In genomic region chr14:76761198-76761848, GRCh38 we compare ENCODE assay signal across 8 cellular contexts. TPM values are rescaled to one million over a fixed set of nuclear protein-coding genes. Genes with fewer than 3 reads are reported as not detected.
DNase-seq lines count a peak whose midpoint lies in the region; ATAC-seq and TF ChIP-seq lines count a peak whose summit lies in the region.

TSS of gene VASH1 (plus strand) at chr14:76761468. CDS start at chr14:76762822, 1,354 bp downstream.

- H3F3A ChIP-seq in neural cell (ENCODE audit: insufficient read depth, low read length, poor library complexity, severe bottlenecking) = no peaks in the 10 kb centered on the region

- peak within 1 kb of the TSS; percentile 87 for H3K9ac ChIP-seq in neural cell (ENCODE audit: low read length)

- peak; percentile 36 to 38 for TF ChIP-seq POLR2A in gastroesophageal sphincter (IDR thresholded peaks at IDR 0.05)
- TF ChIP-seq POLR2A in suprapubic skin (IDR thresholded peaks at IDR 0.05) = no peak

- H3K27me3 ChIP-seq in Panc1 (ENCODE audit: control insufficient read depth, insufficient read depth, low read length) = no peaks in the 10 kb centered on the region
- H3K27me3 ChIP-seq in gastroesophageal sphincter = no peaks in the 10 kb centered on the region
- no peaks in the 10 kb centered on the region for H3K27me3 ChIP-seq in neural cell (ENCODE audit: insufficient read depth, low read depth, low read length)
- peaks cover 27% of the 10 kb centered on the region for H3K27me3 ChIP-seq in suprapubic skin

- H3K27ac ChIP-seq in Panc1 (ENCODE audit: low read length) = 0 out of 2 replicates have a peak within 1 kb of the TSS, but pooled peaks have one; percentile 23
- H3K27ac ChIP-seq in gastroesophageal sphincter = peak within 1 kb of the TSS in 3 of 4 donors; percentile 81 to 85 (median 84)
- peak within 1 kb of the TSS; percentile 62 for H3K27ac ChIP-seq in neural cell (ENCODE audit: low read length)
- H3K27ac ChIP-seq in suprapubic skin = peak within 1 kb of the TSS; percentile 63

- 0% methylated on average over 4 of the region's 76 CpGs; no CpG with 5 or more reads in 1 of the 2 donors for WGBS in gastroesophageal sphincter (ENCODE audit: low coverage in 1 of 2), 2 donors
- 2% methylated on average over 16 of the region's 76 CpGs for WGBS in suprapubic skin

- no TSS peak for BruUV-seq in Panc1 (replicated peaks; lab: Mats Ljungman, UMichigan)

- H3K79me2 ChIP-seq in neural cell (replicated peaks; ENCODE audit: insufficient read depth, low read length) = peaks cover 31% of the 10 kb centered on the region

- POLR2A ChIA-PET in Panc1 (lab: Charles Lee) = no interaction called here

- intact Hi-C loops in Panc1 (cut with micrococcal nuclease; ENCODE audit: unreplicated experiment) = no loop called here

- CTCF ChIA-PET in Panc1 (lab: Charles Lee) = no interaction called here

- H4K20me1 ChIP-seq in neural cell (ENCODE audit: insufficient read depth) = no peaks in the 10 kb centered on the region

- no peak for TF ChIP-seq RAD21 in neural cell (conservative IDR thresholded peaks at IDR 0.05)

- TF ChIP-seq EP300 in gastroesophageal sphincter (IDR thresholded peaks at IDR 0.05) = no peak
- TF ChIP-seq EP300 in neural cell (conservative IDR thresholded peaks at IDR 0.05; ENCODE audit: poor library complexity, severe bottlenecking) = peak; percentile 20
- TF ChIP-seq EP300 in suprapubic skin (IDR thresholded peaks at IDR 0.05) = no peak

- peak in 11 of 14 donors; percentile 38 to 89 (median 66) for DNase-seq in C1 segment of cervical spinal cord (lab: John Stamatoyannopoulos, UW)
- DNase-seq in Panc1 (ENCODE audit: low read depth, low spot score) = no peak
- DNase-seq in activated naive CD4-positive, alpha-beta T cell treated with anti-CD3 and anti-CD28 coated beads, Interleukin-2, amount 50 U/mL, for 16 hours = peak; percentile 58
- DNase-seq in suprapubic skin (ENCODE audit: low spot score in 2 of 2) = peak in 1 of 2 donors; percentile 81

- H3K9me3 ChIP-seq in Panc1 (ENCODE audit: control insufficient read depth, insufficient read depth, low read depth, low read length) (no peaks in the 10 kb centered on the region), gastroesophageal sphincter (no peaks in the 10 kb centered on the region), neural cell (ENCODE audit: low read length) (no peaks in the 10 kb centered on the region), suprapubic skin (no peaks in the 10 kb centered on the region)

- peak; percentile 69 for ATAC-seq in GM19324 (IDR thresholded peaks at IDR 0.05; ENCODE audit: low FRiP score, unreplicated experiment)
- peak; percentile 69 for ATAC-seq in HG03460 (IDR thresholded peaks at IDR 0.05; ENCODE audit: unreplicated experiment)
- ATAC-seq in Panc1 = peak; percentile 94
- peak; percentile 86 for ATAC-seq in gastroesophageal sphincter

- in situ Hi-C loops in Panc1 (cut with HindIII; ENCODE audit: low pct_unique_long_range_greater_than_20kb, low sequenced_read_pairs) = no loop called here

- peak within 1 kb of the TSS; percentile 94 for H3K4me2 ChIP-seq in neural cell (ENCODE audit: low read length)

- H3K36me3 ChIP-seq in Panc1 (ENCODE audit: control insufficient read depth, insufficient read depth, low read length) (no peaks in the 10 kb centered on the region; the same call in 1 of the 2 replicates), gastroesophageal sphincter (no peaks in the 10 kb centered on the region), neural cell (ENCODE audit: insufficient read depth, low read length) (no peaks in the 10 kb centered on the region), suprapubic skin (no peaks in the 10 kb centered on the region)

- peak within 1 kb of the TSS; percentile 51 to 52 for H3K4me3 ChIP-seq in Panc1 (ENCODE audit: low read depth in 2 of 2, low read length in 2 of 2)
- peak within 1 kb of the TSS; percentile 48 to 93 for H3K4me3 ChIP-seq in gastroesophageal sphincter
- peak within 1 kb of the TSS; percentile 93 for H3K4me3 ChIP-seq in neural cell (ENCODE audit: low read length)
- H3K4me3 ChIP-seq in suprapubic skin = peak within 1 kb of the TSS; percentile 87

- no peaks in the 10 kb centered on the region for H3K9me2 ChIP-seq in neural cell (ENCODE audit: insufficient read depth, low read length)

- no peak for TF ChIP-seq CTCF in Panc1 (IDR thresholded peaks at IDR 0.05)
- peak in 1 of 4 experiments; percentile 9 for TF ChIP-seq CTCF in gastroesophageal sphincter (IDR thresholded peaks at IDR 0.05)
- TF ChIP-seq CTCF in neural cell (IDR thresholded peaks at IDR 0.05; ENCODE audit: poor library complexity, severe bottlenecking) = peak; percentile 14
- no peak for TF ChIP-seq CTCF in suprapubic skin (IDR thresholded peaks at IDR 0.05)

- H2AFZ ChIP-seq in neural cell (ENCODE audit: low read depth, low read length) = peak within 1 kb of the TSS; percentile 58

- H3K4me1 ChIP-seq in Panc1 (ENCODE audit: control insufficient read depth, insufficient read depth, low read length) = no peaks in the 10 kb centered on the region
- peaks cover 0 to 49% (median 12%) of the 10 kb centered on the region in 3 donors for H3K4me1 ChIP-seq in gastroesophageal sphincter
- peaks cover 31% of the 10 kb centered on the region for H3K4me1 ChIP-seq in suprapubic skin

TF ChIP-seq in neural cell, 6 proteins besides CTCF, POLR2A, EP300 and RAD21:
- peak; percentile 73 for TF ChIP-seq MXI1 (conservative IDR thresholded peaks at IDR 0.05; ENCODE audit: poor library complexity, severe bottlenecking)
- peak; percentile 86 for TF ChIP-seq POLR2AphosphoS5 (IDR thresholded peaks at IDR 0.05)
- TF ChIP-seq EZH2 (IDR thresholded peaks at IDR 0.05; ENCODE audit: borderline replicate concordance, insufficient read depth, low read length, poor library complexity, severe bottlenecking) = no peak
- TF ChIP-seq SMC3 (conservative IDR thresholded peaks at IDR 0.05; ENCODE audit: poor library complexity) = no peak
- TF ChIP-seq TAF1 (IDR thresholded peaks at IDR 0.05; ENCODE audit: low read depth) = peak; percentile 19
- peak; percentile 97 for TF ChIP-seq REST (IDR thresholded peaks at IDR 0.05; ENCODE audit: borderline replicate concordance)

RNA-seq across cellular contexts. Expression of gene VASH1, which starts in this region (rescaled TPM):
- total RNA-seq in Panc1 (2021; ENCODE audit: unreplicated experiment) (5.2 TPM), gastroesophageal sphincter (10 to 100 TPM in 2 of 4 donors, 1 to 10 TPM in 2; 4.3 to 12.8 (median 9.9) TPM), suprapubic skin (1 to 10 TPM in 3 of 4 donors, under 1 TPM in 1; 0.68 to 5.8 (median 4.1) TPM)
- 5.3 TPM for polyA plus RNA-seq in Panc1 (2012; ENCODE audit: insufficient read length)
- 26.8 and 29.4 TPM in 2 replicates for polyA plus RNA-seq in neural cell
- 46.3 and 50.2 TPM in 2 replicates for polyA minus RNA-seq in neural cell

Comparison
In these comparisons a context has a peak if more than half of its experiments do, and no peak if none do; other contexts are left out.
1. H3K27ac ChIP-seq: peak in every context shown above with its lines; median percentile 84 in gastroesophageal sphincter; 63 in suprapubic skin; 62 in neural cell; 23 in Panc1.
2. POLR2A ChIP-seq: peak in gastroesophageal sphincter (2 of 2); none in suprapubic skin (0 of 2).
3. Peak in every context shown above with its lines, with median percentiles within 50 percentile points of each other: ATAC-seq and H3K4me3 ChIP-seq.